15 cellular contexts compared by ENCODE assay signal in the genomic region with DNA sequence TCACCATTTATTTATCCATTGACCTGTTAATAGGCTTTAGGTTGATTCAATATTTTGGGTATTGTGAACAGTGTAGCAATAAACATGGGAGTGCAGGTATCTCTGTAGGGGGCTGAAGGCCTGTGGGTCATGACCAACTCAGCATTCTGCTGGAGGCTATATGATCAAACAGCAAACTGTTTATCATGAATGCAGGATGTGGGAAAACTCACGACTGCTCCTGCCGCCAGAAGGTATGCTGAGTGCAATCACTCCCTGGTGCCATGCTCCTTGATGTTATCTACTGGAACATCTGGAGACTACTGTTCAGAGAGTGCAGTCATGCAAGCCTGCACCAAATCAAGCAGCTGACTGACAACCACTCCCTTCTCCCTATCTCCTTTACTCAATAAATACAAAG.
"Had no signal": no experiment of that assay in that cellular context is flagged by ENCODE, and none has a peak within 500 bp of the region (broad histone marks: within the 10 kb centered on the region; RNA-seq: fewer than 3 reads in every experiment).

No MANE protein-coding gene starts in this region.

- H3K27ac ChIP-seq: colonic mucosa, left lung, tibial artery, uterus had no signal

- H3K36me3 ChIP-seq: colonic mucosa, left lung, tibial artery, uterus had no signal

- H3K4me3 ChIP-seq: colonic mucosa, left lung, tibial artery, uterus had no signal

- H3K27me3 ChIP-seq: colonic mucosa, left lung, tibial artery, uterus had no signal

- H3K9me3 ChIP-seq: colonic mucosa, tibial artery, uterus had no signal

- DNase-seq: activated CD4-positive, alpha-beta T cell treated with anti-CD3 and anti-CD28 coated beads, Interleukin-2, amount 50 U/mL, for 1 hour; activated CD8-positive, alpha-beta memory T cell treated with anti-CD3 and anti-CD28 coated beads for 24 hours; activated naive CD8-positive, alpha-beta T cell treated with anti-CD3 and anti-CD28 coated beads for 36 hours; amygdala; central memory CD4-positive, alpha-beta T cell; colonic mucosa; hippocampal formation; kidney; left lung; nucleus accumbens; posterior cingulate gyrus; stimulated activated CD4-positive, alpha-beta T cell treated with anti-CD3 and anti-CD28 coated beads, Interleukin-2, amount 100 ng/mL, for 48 hours; stimulated activated naive B cell treated with anti-CD40 and anti-IgM and Interleukin-4, amounts not matched to agents 10 μg/mL and 1 μg/mL and 100 μg/mL, for 72 hours; tibial artery; uterus had no signal

- H3K4me1 ChIP-seq: colonic mucosa, left lung, tibial artery, uterus had no signal
